Comparison of ENCODE assay signal across 8 cellular contexts in the genomic region with DNA sequence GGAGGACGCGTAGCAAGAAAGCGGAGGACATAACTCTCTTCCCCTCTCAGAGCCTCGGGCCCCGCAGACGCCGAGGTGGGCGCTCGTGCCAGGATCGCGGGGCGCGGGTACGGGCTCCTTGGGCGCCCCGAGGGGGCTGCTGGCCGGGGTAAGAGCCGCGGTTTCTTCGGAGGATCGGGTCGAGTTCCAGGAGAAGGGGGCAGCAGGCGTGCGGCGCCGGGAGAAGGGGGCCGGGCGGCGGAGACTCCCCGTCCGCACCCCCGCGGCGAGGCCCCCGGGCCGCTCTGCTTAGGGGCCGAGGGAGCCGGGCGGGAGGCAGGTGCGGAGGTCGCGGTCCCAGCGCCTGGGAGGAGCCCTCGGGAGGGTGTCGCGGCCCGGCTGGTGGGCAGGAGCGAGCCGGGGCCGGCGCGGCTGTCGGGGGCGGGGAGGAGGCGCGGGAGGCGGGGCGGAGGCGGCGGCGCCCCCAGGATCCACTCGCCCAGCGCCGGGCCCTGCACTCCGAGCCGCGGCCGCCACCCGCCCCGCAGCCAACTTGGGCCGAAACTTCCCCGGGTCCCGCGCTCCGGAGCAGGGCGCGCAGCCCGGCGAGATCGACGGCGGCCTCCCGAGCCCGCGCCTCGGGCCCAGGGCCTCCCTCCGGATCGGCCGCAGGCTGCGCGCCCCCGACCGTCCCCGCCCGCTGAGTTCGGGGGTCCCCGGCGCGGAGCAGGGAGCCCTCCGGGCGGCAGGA.
DNase-seq lines count a peak whose midpoint lies in the region; ATAC-seq and TF ChIP-seq lines count a peak whose summit lies in the region.

No MANE protein-coding gene starts in this region.

- H2AFZ ChIP-seq in fibroblast of lung (ENCODE audit: low read length) (peak overlapping the region; percentile 8), neuron (ENCODE audit: low read depth, low read length) (peak overlapping the region; percentile 87)

- peaks cover 53% of the 10 kb centered on the region for H3K79me2 ChIP-seq in fibroblast of lung (ENCODE audit: control insufficient read depth, insufficient read depth, low read length)

- peak overlapping the region; percentile 64 for H3K4me3 ChIP-seq in SK-N-MC
- H3K4me3 ChIP-seq in fibroblast of lung (replicated peaks in 1 of 4; ENCODE audit: control extremely low read depth in 1 of 4, insufficient read depth in 1 of 4, low read depth in 3 of 4, low read length in 4 of 4) = peak overlapping the region; percentile 47 to 66 (median 56)
- peak overlapping the region; percentile 45 for H3K4me3 ChIP-seq in neuron (ENCODE audit: low read length)

- H3K9ac ChIP-seq in SK-N-MC (ENCODE audit: insufficient read length) (no peak overlapping the region), fibroblast of lung (ENCODE audit: insufficient read depth, low read length) (peak overlapping the region; percentile 63)

- H3K36me3 ChIP-seq in SK-N-MC (ENCODE audit: insufficient read depth, low read length) (no peaks in the 10 kb centered on the region), fibroblast of lung (ENCODE audit: control insufficient read depth, insufficient read depth, low read length) (no peaks in the 10 kb centered on the region), neuron (ENCODE audit: insufficient read depth, low read length) (no peaks in the 10 kb centered on the region)

- no peaks in the 10 kb centered on the region for H4K20me1 ChIP-seq in fibroblast of lung (ENCODE audit: control insufficient read depth, extremely low read depth, insufficient read depth, low read length)

- H3K4me1 ChIP-seq in fibroblast of lung (ENCODE audit: control insufficient read depth, extremely low read depth, insufficient read depth, low read length) = peaks cover 21% of the 10 kb centered on the region
- H3K4me1 ChIP-seq in neuron (ENCODE audit: insufficient read depth, low read length) = peaks cover 6% of the 10 kb centered on the region

- ATAC-seq in GM18907 (IDR thresholded peaks at IDR 0.05; ENCODE audit: unreplicated experiment) = no peak
- ATAC-seq in HG02970 (IDR thresholded peaks at IDR 0.05; ENCODE audit: low FRiP score, unreplicated experiment) = no peak
- no peak for ATAC-seq in GM18498 (IDR thresholded peaks at IDR 0.05; ENCODE audit: unreplicated experiment)

- DNase-seq in SK-N-MC (ENCODE audit: low read depth, low spot score) (no peak), fibroblast of lung (ENCODE audit: low read depth in 2 of 2) (peak in 1 of 2 donors; percentile 12), SHP77 treated with DMSO at 0.1 percent for 48 hours (lab: John Stamatoyannopoulos, UW) (no peak)

- H3K9me3 ChIP-seq in SK-N-MC (ENCODE audit: low read depth, low read length) (no peaks in the 10 kb centered on the region), fibroblast of lung (ENCODE audit: control insufficient read depth, insufficient read depth, low read depth, low read length) (no peaks in the 10 kb centered on the region), neuron (ENCODE audit: low read length) (no peaks in the 10 kb centered on the region)

- H3K4me2 ChIP-seq in fibroblast of lung (ENCODE audit: extremely low read depth, insufficient read depth, low read length) = peak overlapping the region; percentile 87

- no peak for TF ChIP-seq CTCF in fibroblast of lung (conservative IDR thresholded peaks at IDR 0.05 in 1 of 2, IDR thresholded peaks at IDR 0.05 in 1 of 2; ENCODE audit: low read depth in 1 of 2, low read length in 2 of 2)

- TF ChIP-seq POLR2A in GM18526 (IDR thresholded peaks at IDR 0.05; ENCODE audit: extremely low read depth, insufficient read length) = peak; percentile 37

- H3K27me3 ChIP-seq in fibroblast of lung (ENCODE audit: control insufficient read depth, insufficient read depth, low read length) = no peaks in the 10 kb centered on the region
- peaks cover 30% of the 10 kb centered on the region for H3K27me3 ChIP-seq in neuron (ENCODE audit: insufficient read depth, low read length)

- H3K27ac ChIP-seq in SK-N-MC = no peak overlapping the region
- peak overlapping the region; percentile 53 for H3K27ac ChIP-seq in fibroblast of lung (ENCODE audit: insufficient read depth, low read length)
